ENCODE assay signal across 11 cellular contexts in genomic region chr15:77974098-77974414, GRCh38.
A peak's percentile ranks its signal among the peaks of the same experiment; 100 is the strongest.
DNase-seq lines count a peak whose midpoint lies in the region; ATAC-seq and TF ChIP-seq lines count a peak whose summit lies in the region.
"Had no signal": no experiment of that assay in that cellular context is flagged by ENCODE, and none has a peak within 500 bp of the region (broad histone marks: within the 10 kb centered on the region; RNA-seq: fewer than 3 reads in every experiment).

No MANE protein-coding gene starts in this region.

- intact Hi-C loops in right lobe of liver (cut with DNase I) (no loop called here), transverse colon (cut with DNase I; ENCODE audit: low total_unique reads) (loop anchor here (10.0 kb wide), 1 partner anchor 801 kb away; no protein-coding TSS in a partner anchor)

- H3K27me3 ChIP-seq in right lobe of liver, result no peaks in the 10 kb centered on the region
- no peaks in the 10 kb centered on the region for H3K27me3 ChIP-seq in transverse colon

- no peak overlapping the region for H3K4me3 Mint-ChIP-seq in activated T-cell treated with anti-CD3 and anti-CD28 coated beads, Interleukin-2, amount 50 U/mL, for 24 hours
- H3K4me3 Mint-ChIP-seq in activated T-cell treated with anti-CD3 and anti-CD28 coated beads, Interleukin-2, amount 50 U/mL, for 4 hours, result no peak overlapping the region
- no peak overlapping the region for H3K4me3 Mint-ChIP-seq in chondrocyte (ENCODE audit: unreplicated experiment)
- H3K4me3 Mint-ChIP-seq in natural killer cell treated with Interleukin-12 subunit alpha and Interleukin-12 subunit beta and Interleukin-15 and Interleukin-18, amount 100 ng/mL, for 72 hours, result no peak overlapping the region
- H3K4me3 Mint-ChIP-seq: stimulated activated memory B cell treated with anti-CD40 and anti-IgM and Interleukin-4, amounts not matched to agents 10 μg/mL and 1 μg/mL and 100 μg/mL, for 72 hours had no signal

- H3K9me3 ChIP-seq in right lobe of liver (no peaks in the 10 kb centered on the region), transverse colon (no peaks in the 10 kb centered on the region)

- H3K27ac Mint-ChIP-seq in activated T-cell treated with anti-CD3 and anti-CD28 coated beads, Interleukin-2, amount 50 U/mL, for 24 hours, result no peak overlapping the region
- peak overlapping the region; percentile 36 for H3K27ac Mint-ChIP-seq in chondrocyte (ENCODE audit: unreplicated experiment)
- H3K27ac Mint-ChIP-seq in natural killer cell treated with Interleukin-12 subunit alpha and Interleukin-12 subunit beta and Interleukin-15 and Interleukin-18, amount 100 ng/mL, for 72 hours, result no peak overlapping the region
- H3K27ac Mint-ChIP-seq: stimulated activated memory B cell treated with anti-CD40 and anti-IgM and Interleukin-4, amounts not matched to agents 10 μg/mL and 1 μg/mL and 100 μg/mL, for 72 hours had no signal

- in situ Hi-C loops in transverse colon (cut with MboI; ENCODE audit: low pct_ligation_motif_present in 1 of 4, low pct_unique_long_range_greater_than_20kb in 1 of 4, low sequenced_read_pairs in 3 of 4), result loop anchor here (25.0 kb wide), 1 partner anchor 263 kb away; the partner anchor contains the start of gene ACSBG1 (in 4 of the 4)

- no peak overlapping the region for H3K4me3 ChIP-seq in right lobe of liver
- H3K4me3 ChIP-seq in transverse colon, result no peak overlapping the region

- no peaks in the 10 kb centered on the region for H3K9me3 Mint-ChIP-seq in activated T-cell treated with anti-CD3 and anti-CD28 coated beads, Interleukin-2, amount 50 U/mL, for 24 hours
- H3K9me3 Mint-ChIP-seq in activated T-cell treated with anti-CD3 and anti-CD28 coated beads, Interleukin-2, amount 50 U/mL, for 4 hours, result no peaks in the 10 kb centered on the region
- H3K9me3 Mint-ChIP-seq in chondrocyte (ENCODE audit: low read depth), result no peaks in the 10 kb centered on the region
- H3K9me3 Mint-ChIP-seq in natural killer cell treated with Interleukin-12 subunit alpha and Interleukin-12 subunit beta and Interleukin-15 and Interleukin-18, amount 100 ng/mL, for 72 hours, result no peaks in the 10 kb centered on the region

- TF ChIP-seq CTCF in chondrocyte (IDR thresholded peaks at IDR 0.05), result no peak
- TF ChIP-seq CTCF in right lobe of liver (IDR thresholded peaks at IDR 0.05), result no peak
- TF ChIP-seq CTCF in transverse colon (IDR thresholded peaks at IDR 0.05), result no peak

- WGBS in right lobe of liver (ENCODE audit: insufficient coverage, low coverage, low lambda C conversion rate, missing lambda C conversion rate), result no CpG with 5 or more reads among the region's 6 CpGs
- WGBS in transverse colon (ENCODE audit: low coverage in 1 of 2), 2 donors, result 5% methylated on average over 6 of the region's 6 CpGs; no CpG with 5 or more reads in 1 of the 2 donors

- DNase-seq in activated T-cell treated with anti-CD3 and anti-CD28 coated beads, Interleukin-2, amount 50 U/mL, for 24 hours, result peak; percentile 25
- DNase-seq in activated T-cell treated with anti-CD3 and anti-CD28 coated beads, Interleukin-2, amount 50 U/mL, for 4 hours, result no peak
- DNase-seq in chondrocyte (ENCODE audit: low spot score) (no peak), right lobe of liver (peak in 2 of 3 donors; percentile 70 to 79), transverse colon (peak; percentile 57)
- DNase-seq in activated CD4-positive, CD25-positive, alpha-beta regulatory T cell (lab: John Stamatoyannopoulos, UW), result no peak
- DNase-seq in natural killer cell treated with Interleukin-12 subunit alpha and Interleukin-12 subunit beta and Interleukin-15 and Interleukin-18, amount 100 ng/mL, for 72 hours (ENCODE audit: low spot score), result no peak
- no peak for DNase-seq in activated CD4-positive, alpha-beta T cell treated with anti-CD3 and anti-CD28 coated beads, Interleukin-2, amount 50 U/mL, for 1 hour
- DNase-seq: effector CD8-positive, alpha-beta T cell; NCI-H748 treated with DMSO at 0.1 percent for 48 hours had no signal

- H3K4me1 ChIP-seq in right lobe of liver, result no peaks in the 10 kb centered on the region
- H3K4me1 ChIP-seq in transverse colon, result peaks cover 6 to 12% (median 11%) of the 10 kb centered on the region in 4 donors

- H3K27me3 Mint-ChIP-seq in activated T-cell treated with anti-CD3 and anti-CD28 coated beads, Interleukin-2, amount 50 U/mL, for 24 hours, result no peaks in the 10 kb centered on the region
- H3K27me3 Mint-ChIP-seq in activated T-cell treated with anti-CD3 and anti-CD28 coated beads, Interleukin-2, amount 50 U/mL, for 4 hours (ENCODE audit: low read depth), result no peaks in the 10 kb centered on the region
- no peaks in the 10 kb centered on the region for H3K27me3 Mint-ChIP-seq in chondrocyte (ENCODE audit: low read depth)
- peaks cover 0 to 5% of the 10 kb centered on the region in 2 donors for H3K27me3 Mint-ChIP-seq in natural killer cell treated with Interleukin-12 subunit alpha and Interleukin-12 subunit beta and Interleukin-15 and Interleukin-18, amount 100 ng/mL, for 72 hours

- H3K4me1 Mint-ChIP-seq in activated T-cell treated with anti-CD3 and anti-CD28 coated beads, Interleukin-2, amount 50 U/mL, for 24 hours (ENCODE audit: low read depth), result no peaks in the 10 kb centered on the region
- H3K4me1 Mint-ChIP-seq in activated T-cell treated with anti-CD3 and anti-CD28 coated beads, Interleukin-2, amount 50 U/mL, for 4 hours (ENCODE audit: low read depth), result no peaks in the 10 kb centered on the region
- peaks cover 25% of the 10 kb centered on the region for H3K4me1 Mint-ChIP-seq in chondrocyte (ENCODE audit: low read depth)
- H3K4me1 Mint-ChIP-seq in natural killer cell treated with Interleukin-12 subunit alpha and Interleukin-12 subunit beta and Interleukin-15 and Interleukin-18, amount 100 ng/mL, for 72 hours (ENCODE audit: low read depth in 2 of 2), result no peaks in the 10 kb centered on the region
- H3K4me1 Mint-ChIP-seq: stimulated activated memory B cell treated with anti-CD40 and anti-IgM and Interleukin-4, amounts not matched to agents 10 μg/mL and 1 μg/mL and 100 μg/mL, for 72 hours had no signal

- H3K27ac ChIP-seq in right lobe of liver (no peak overlapping the region), transverse colon (peak overlapping the region in 3 of 4 donors; percentile 37 to 48 (median 39))

- no peak for ATAC-seq in activated T-cell treated with anti-CD3 and anti-CD28 coated beads, Interleukin-2, amount 50 U/mL, for 4 hours
- ATAC-seq in right lobe of liver, result peak; percentile 81 to 91 (median 84)
- no peak for ATAC-seq in natural killer cell treated with Interleukin-12 subunit alpha and Interleukin-12 subunit beta and Interleukin-15 and Interleukin-18, amount 100 ng/mL, for 72 hours
- ATAC-seq: stimulated activated memory B cell treated with anti-CD40 and anti-IgM and Interleukin-4, amounts not matched to agents 10 μg/mL and 1 μg/mL and 100 μg/mL, for 72 hours had no signal

- TF ChIP-seq POLR2A in right lobe of liver (IDR thresholded peaks at IDR 0.05) (no peak), transverse colon (IDR thresholded peaks at IDR 0.05) (no peak)

- H3K36me3 ChIP-seq in right lobe of liver (no peaks in the 10 kb centered on the region), transverse colon (no peaks in the 10 kb centered on the region)

- no peak for TF ChIP-seq EP300 in transverse colon (IDR thresholded peaks at IDR 0.05; ENCODE audit: low read depth)

- no peaks in the 10 kb centered on the region for H3K36me3 Mint-ChIP-seq in activated T-cell treated with anti-CD3 and anti-CD28 coated beads, Interleukin-2, amount 50 U/mL, for 24 hours (ENCODE audit: low read depth)
- no peaks in the 10 kb centered on the region for H3K36me3 Mint-ChIP-seq in activated T-cell treated with anti-CD3 and anti-CD28 coated beads, Interleukin-2, amount 50 U/mL, for 4 hours (ENCODE audit: insufficient read depth)
- peaks cover 1% of the 10 kb centered on the region for H3K36me3 Mint-ChIP-seq in chondrocyte (ENCODE audit: low read depth)
- no peaks in the 10 kb centered on the region for H3K36me3 Mint-ChIP-seq in natural killer cell treated with Interleukin-12 subunit alpha and Interleukin-12 subunit beta and Interleukin-15 and Interleukin-18, amount 100 ng/mL, for 72 hours

Comparison
In these comparisons a context has a peak if more than half of its experiments do, and no peak if none do; other contexts are left out.
1. DNase-seq: peak in activated T-cell treated with anti-CD3 and anti-CD28 coated beads, Interleukin-2, amount 50 U/mL, for 24 hours (single experiment), right lobe of liver (2 of 3) and transverse colon (single experiment); none in activated T-cell treated with anti-CD3 and anti-CD28 coated beads, Interleukin-2, amount 50 U/mL, for 4 hours (single experiment), chondrocyte (single experiment), activated CD4-positive, CD25-positive, alpha-beta regulatory T cell (0 of 4), natural killer cell treated with Interleukin-12 subunit alpha and Interleukin-12 subunit beta and Interleukin-15 and Interleukin-18, amount 100 ng/mL, for 72 hours (single experiment) and activated CD4-positive, alpha-beta T cell treated with anti-CD3 and anti-CD28 coated beads, Interleukin-2, amount 50 U/mL, for 1 hour (single experiment).
2. ATAC-seq: peak in right lobe of liver (4 of 4); none in activated T-cell treated with anti-CD3 and anti-CD28 coated beads, Interleukin-2, amount 50 U/mL, for 4 hours (0 of 2) and natural killer cell treated with Interleukin-12 subunit alpha and Interleukin-12 subunit beta and Interleukin-15 and Interleukin-18, amount 100 ng/mL, for 72 hours (0 of 2).
3. H3K27ac ChIP-seq: peak in transverse colon (3 of 4); none in right lobe of liver (0 of 3).